Comparison of ENCODE assay signal across 1 cellular context in genomic region chr15:81166949-81167816, GRCh38.
TF ChIP-seq lines count a peak whose summit lies in the region.

No MANE protein-coding gene starts in this region.

TF ChIP-seq in IMR-90, 13 proteins besides CTCF, POLR2A, EP300 and RAD21:
- no peak for TF ChIP-seq USF2 (IDR thresholded peaks at IDR 0.05; ENCODE audit: low read depth, low read length)
- no peak for TF ChIP-seq CHD1 (IDR thresholded peaks at IDR 0.05; ENCODE audit: low read depth, low read length)
- no peak for TF ChIP-seq MAZ (IDR thresholded peaks at IDR 0.05; ENCODE audit: borderline replicate concordance, low read depth, low read length)
